In genomic region chr2:67841711-67842110, GRCh38 we compare ENCODE assay signal across 30 cellular contexts.
"Had no signal": no experiment of that assay in that cellular context is flagged by ENCODE, and none has a peak within 500 bp of the region (broad histone marks: within the 10 kb centered on the region; RNA-seq: fewer than 3 reads in every experiment).

No MANE protein-coding gene starts in this region.

- H3K27ac Mint-ChIP-seq: activated CD8-positive, alpha-beta T cell treated with anti-CD3 and anti-CD28 coated beads for 36 hours; activated naive CD4-positive, alpha-beta T cell treated with anti-CD3 and anti-CD28 coated beads, Interleukin-2, amount 50 U/mL, for 24 hours; activated naive CD8-positive, alpha-beta T cell treated with anti-CD3 and anti-CD28 coated beads, Interleukin-2, amount 10 ng/mL, durations not matched to agents 7 days and 5 days; activated T-cell treated with anti-CD3 and anti-CD28 coated beads, Interleukin-2, amount 50 U/mL, for 24 hours; activated T-helper 2 cell treated with anti-CD3 and anti-CD28 coated beads, Interferon-gamma antibody, Interleukin-2, Interleukin-4, amounts not matched to agents 10 μg/mL and 5 μg/mL and 100 μg/mL, durations not matched to agents 14 hours and 24 hours and 36 hours had no signal

- H3K9me3 Mint-ChIP-seq: activated CD8-positive, alpha-beta T cell treated with anti-CD3 and anti-CD28 coated beads for 36 hours; activated naive CD4-positive, alpha-beta T cell treated with anti-CD3 and anti-CD28 coated beads, Interleukin-2, amount 50 U/mL, for 24 hours; activated naive CD8-positive, alpha-beta T cell treated with anti-CD3 and anti-CD28 coated beads, Interleukin-2, amount 10 ng/mL, durations not matched to agents 7 days and 5 days; activated T-cell treated with anti-CD3 and anti-CD28 coated beads, Interleukin-2, amount 50 U/mL, for 24 hours; activated T-helper 2 cell treated with anti-CD3 and anti-CD28 coated beads, Interferon-gamma antibody, Interleukin-2, Interleukin-4, amounts not matched to agents 10 μg/mL and 5 μg/mL and 100 μg/mL, durations not matched to agents 14 hours and 24 hours and 36 hours had no signal

- H3K36me3 ChIP-seq: ascending aorta, MG63, SJCRH30, WERI-Rb-1 had no signal

- H3K36me3 Mint-ChIP-seq: activated naive CD4-positive, alpha-beta T cell treated with anti-CD3 and anti-CD28 coated beads, Interleukin-2, amount 50 U/mL, for 24 hours; activated naive CD8-positive, alpha-beta T cell treated with anti-CD3 and anti-CD28 coated beads, Interleukin-2, amount 10 ng/mL, durations not matched to agents 7 days and 5 days had no signal

- H3K4me1 ChIP-seq: ascending aorta, SJCRH30 had no signal

- H3K4me1 Mint-ChIP-seq: activated naive CD4-positive, alpha-beta T cell treated with anti-CD3 and anti-CD28 coated beads, Interleukin-2, amount 50 U/mL, for 24 hours; activated naive CD8-positive, alpha-beta T cell treated with anti-CD3 and anti-CD28 coated beads, Interleukin-2, amount 10 ng/mL, durations not matched to agents 7 days and 5 days had no signal

- DNase-seq: activated CD4-positive, alpha-beta T cell treated with anti-CD3 and anti-CD28 coated beads for 1 hour; activated CD4-positive, alpha-beta T cell treated with anti-CD3 and anti-CD28 coated beads for 48 hours; activated CD4-positive, alpha-beta T cell treated with anti-CD3 and anti-CD28 coated beads, Interleukin-2, amount 50 U/mL, for 4 hours; activated CD4-positive, CD25-positive, alpha-beta regulatory T cell; activated CD8-positive, alpha-beta T cell treated with anti-CD3 and anti-CD28 coated beads for 36 hours; activated gamma-delta T cell; activated naive CD4-positive, alpha-beta T cell treated with Interleukin-2 at 50 U/mL for 16 hours; activated naive CD8-positive, alpha-beta T cell treated with anti-CD3 and anti-CD28 coated beads, Interleukin-2, amount 10 ng/mL, durations not matched to agents 7 days and 5 days; activated T-cell treated with anti-CD3 and anti-CD28 coated beads, Interleukin-2, amount 50 U/mL, for 24 hours; amygdala; Karpas-422; KBM-7; MG63; NCI-H1048; NCI-H1105 treated with DMSO at 0.1 percent for 48 hours; NCI-H1436; NCI-H1694; NCI-H1930; NCI-H2171; NCI-H446; NCI-H510A treated with DMSO at 0.1 percent for 48 hours; NK-92 treated with Interleukin-12 subunit alpha and Interleukin-12 subunit beta, amount 100 ng/mL, for 24 hours; SHP77; SJCRH30; T1000; WERI-Rb-1 had no signal

- H3K27me3 ChIP-seq: ascending aorta, MG63 had no signal

- H3K4me3 Mint-ChIP-seq: activated CD8-positive, alpha-beta T cell treated with anti-CD3 and anti-CD28 coated beads for 36 hours; activated naive CD4-positive, alpha-beta T cell treated with anti-CD3 and anti-CD28 coated beads, Interleukin-2, amount 50 U/mL, for 24 hours; activated naive CD8-positive, alpha-beta T cell treated with anti-CD3 and anti-CD28 coated beads, Interleukin-2, amount 10 ng/mL, durations not matched to agents 7 days and 5 days; activated T-cell treated with anti-CD3 and anti-CD28 coated beads, Interleukin-2, amount 50 U/mL, for 24 hours had no signal

- H3K9me3 ChIP-seq: ascending aorta, MG63, SJCRH30 had no signal

- ATAC-seq: activated CD8-positive, alpha-beta T cell treated with anti-CD3 and anti-CD28 coated beads for 36 hours had no signal

- H3K27ac ChIP-seq: ascending aorta, SJCRH30, SK-N-MC, WERI-Rb-1 had no signal

- H3K4me3 ChIP-seq: ascending aorta, MG63, SJCRH30, SK-N-MC had no signal
